ENCODE assay signal across 23 cellular contexts in genomic region chr13:107847406-107847805, GRCh38.
A peak's percentile ranks its signal among the peaks of the same experiment; 100 is the strongest.
DNase-seq lines count a peak whose midpoint lies in the region; ATAC-seq, FAIRE-seq and TF ChIP-seq lines count a peak whose summit lies in the region.
"Had no signal": no experiment of that assay in that cellular context is flagged by ENCODE, and none has a peak within 500 bp of the region (broad histone marks: within the 10 kb centered on the region; RNA-seq: fewer than 3 reads in every experiment).

No MANE protein-coding gene starts in this region.

- H3K27me3 Mint-ChIP-seq in astrocyte (ENCODE audit: low read depth, unreplicated experiment) = no peaks in the 10 kb centered on the region
- H3K27me3 Mint-ChIP-seq: brain had no signal

- H3K36me3 ChIP-seq in astrocyte (ENCODE audit: insufficient read depth, low read length) (no peaks in the 10 kb centered on the region), mesenchymal stem cell (ENCODE audit: control insufficient read depth in 1 of 2, insufficient read depth in 2 of 2, low read depth in 1 of 2, low read length in 2 of 2) (no peaks in the 10 kb centered on the region)
- H3K36me3 ChIP-seq: colonic mucosa, esophagus muscularis mucosa, prostate gland had no signal

- no peaks in the 10 kb centered on the region for H3K36me3 Mint-ChIP-seq in astrocyte (ENCODE audit: low read depth, unreplicated experiment)
- H3K36me3 Mint-ChIP-seq: brain had no signal

- intact Hi-C loops in cardiac septum (cut with DNase I) = no loop called here

- WGBS in mesenchymal stem cell = 31% methylated on average over 4 of the region's 5 CpGs

- peak overlapping the region in 1 of 2 experiments; percentile 34 for H3K18ac ChIP-seq in mesenchymal stem cell (ENCODE audit: low read depth in 1 of 2, low read length in 2 of 2)

- H3K23ac ChIP-seq in mesenchymal stem cell (ENCODE audit: low read length in 2 of 2) = peak overlapping the region in 1 of 2 experiments; percentile 78

- H3K79me1 ChIP-seq in mesenchymal stem cell (replicated peaks; ENCODE audit: low read length, poor library complexity, severe bottlenecking) = peaks cover 9% of the 10 kb centered on the region

- H3K27ac ChIP-seq in astrocyte (ENCODE audit: low read depth, low read length) = no peak overlapping the region
- H3K27ac ChIP-seq in mesenchymal stem cell (ENCODE audit: low read length, poor library complexity, severe bottlenecking) = peak overlapping the region; percentile 63
- H3K27ac ChIP-seq: colonic mucosa, esophagus muscularis mucosa, prostate gland, SK-N-MC had no signal

- H2BK5ac ChIP-seq in mesenchymal stem cell (ENCODE audit: low read depth, low read length, poor library complexity, severe bottlenecking) = no peak overlapping the region

- H3K4me3 ChIP-seq in astrocyte (ENCODE audit: insufficient read depth, low read depth, low read length) (no peak overlapping the region), mesenchymal stem cell (ENCODE audit: insufficient read depth in 1 of 2, low read depth in 1 of 2, low read length in 2 of 2) (no peak overlapping the region)
- H3K4me3 ChIP-seq: colonic mucosa, esophagus muscularis mucosa, lung, prostate gland, SK-N-MC had no signal

- H3K4me2 ChIP-seq in astrocyte (ENCODE audit: low read length) = no peak overlapping the region
- peak overlapping the region; percentile 16 for H3K4me2 ChIP-seq in mesenchymal stem cell (ENCODE audit: low read length, poor library complexity, severe bottlenecking)

- DNase-seq in D721Med (ENCODE audit: insufficient read length, low spot score) (no peak), NCI-H2227 treated with DMSO at 0.1 percent for 48 hours (lab: John Stamatoyannopoulos, UW) (peak; percentile 28), astrocyte (ENCODE audit: low read depth) (no peak), mesenchymal stem cell (peak; percentile 68), GF-D8 (lab: John Stamatoyannopoulos, UW) (no peak), cardiac septum (ENCODE audit: low spot score) (no peak), NCI-H510A treated with DMSO at 0.1 percent for 48 hours (lab: John Stamatoyannopoulos, UW) (no peak)
- DNase-seq: activated CD4-positive, alpha-beta T cell treated with anti-CD3 and anti-CD28 coated beads for 48 hours; activated T-cell treated with anti-CD3 and anti-CD28 coated beads, Interleukin-2, amount 50 U/mL, for 4 hours; colonic mucosa; GDM1; kidney glomerular epithelial cell; NCI-H1048; NCI-H2081; NCI-H526; small intestine; T-helper 2 cell had no signal

- peaks cover 2% of the 10 kb centered on the region for H3K79me2 ChIP-seq in astrocyte (ENCODE audit: insufficient read depth, low read length)

- H2BK15ac ChIP-seq in mesenchymal stem cell (ENCODE audit: low read depth, poor library complexity, severe bottlenecking) = no peak overlapping the region

- no peaks in the 10 kb centered on the region for H4K20me1 ChIP-seq in astrocyte (ENCODE audit: insufficient read depth, low read length)

- no peak overlapping the region for H2BK120ac ChIP-seq in mesenchymal stem cell (ENCODE audit: low read depth, low read length)

- H2BK12ac ChIP-seq in mesenchymal stem cell (ENCODE audit: low read length in 2 of 2) = no peak overlapping the region

- H2AK5ac ChIP-seq in mesenchymal stem cell (ENCODE audit: low read length, severe bottlenecking) = no peak overlapping the region

- no peak overlapping the region for H4K8ac ChIP-seq in mesenchymal stem cell (ENCODE audit: low read length)

- H3K4me1 ChIP-seq in astrocyte (ENCODE audit: insufficient read depth, low read length) (peaks cover 4% of the 10 kb centered on the region), mesenchymal stem cell (ENCODE audit: control insufficient read depth, insufficient read depth, low read depth, low read length) (peaks cover 5% of the 10 kb centered on the region)
- H3K4me1 ChIP-seq: colonic mucosa, esophagus muscularis mucosa, prostate gland had no signal

- no peak overlapping the region for H3K4ac ChIP-seq in mesenchymal stem cell (ENCODE audit: low read depth in 1 of 2, low read length in 2 of 2)

- FAIRE-seq in D721Med (lab: Jason Lieb, UNC) = peak; percentile 80
- FAIRE-seq in astrocyte (lab: Jason Lieb, UNC) = no peak

- ATAC-seq in activated CD4-positive, CD25-positive, alpha-beta regulatory T cell treated with anti-CD3 and anti-CD28 coated beads, Interleukin-2, amount 50 U/mL, for 24 hours = no peak
- ATAC-seq: activated T-cell treated with anti-CD3 and anti-CD28 coated beads, Interleukin-2, amount 50 U/mL, for 4 hours had no signal

- H3K4me1 Mint-ChIP-seq in astrocyte (ENCODE audit: low read depth, unreplicated experiment) = peaks cover 30% of the 10 kb centered on the region

- H3K9ac ChIP-seq in astrocyte (ENCODE audit: low read length) (no peak overlapping the region), mesenchymal stem cell (ENCODE audit: low read length) (no peak overlapping the region)

- H3K9me3 ChIP-seq in astrocyte (ENCODE audit: insufficient read depth, low read depth, low read length) (no peaks in the 10 kb centered on the region), mesenchymal stem cell (ENCODE audit: control insufficient read depth, low read length) (no peaks in the 10 kb centered on the region)
- H3K9me3 ChIP-seq: colonic mucosa, esophagus muscularis mucosa, prostate gland had no signal

- H2AFZ ChIP-seq in astrocyte (ENCODE audit: low read depth, low read length) = no peak overlapping the region
- no peak overlapping the region for H2AFZ ChIP-seq in mesenchymal stem cell (ENCODE audit: low read depth, low read length)

- H3K9me3 Mint-ChIP-seq in astrocyte (ENCODE audit: unreplicated experiment) = no peaks in the 10 kb centered on the region
- H3K9me3 Mint-ChIP-seq: activated T-cell treated with anti-CD3 and anti-CD28 coated beads, Interleukin-2, amount 50 U/mL, for 4 hours; brain had no signal

- TF ChIP-seq CTCF in D721Med (IDR thresholded peaks at IDR 0.05; ENCODE audit: insufficient read depth, missing control alignments) (no peak), astrocyte (IDR thresholded peaks at IDR 0.05; ENCODE audit: insufficient read depth, low read depth, low read length) (no peak)

- H3K27me3 ChIP-seq in astrocyte (ENCODE audit: insufficient read depth, low read length) (no peaks in the 10 kb centered on the region), mesenchymal stem cell (ENCODE audit: control insufficient read depth in 1 of 2, insufficient read depth in 1 of 2, low read length in 2 of 2) (no peaks in the 10 kb centered on the region)
- H3K27me3 ChIP-seq: colonic mucosa, esophagus muscularis mucosa had no signal

- H3K4me3 Mint-ChIP-seq in astrocyte (ENCODE audit: unreplicated experiment) = no peak overlapping the region
- H3K4me3 Mint-ChIP-seq: activated T-cell treated with anti-CD3 and anti-CD28 coated beads, Interleukin-2, amount 50 U/mL, for 4 hours had no signal

- no peak overlapping the region for H4K91ac ChIP-seq in mesenchymal stem cell (ENCODE audit: low read length)

- no peak overlapping the region for H3K14ac ChIP-seq in mesenchymal stem cell (ENCODE audit: low read length in 2 of 2)

- peak overlapping the region; percentile 34 for H3K27ac Mint-ChIP-seq in astrocyte (ENCODE audit: unreplicated experiment)
- H3K27ac Mint-ChIP-seq: brain had no signal

Comparison
In these comparisons a context has a peak if more than half of its experiments do, and no peak if none do; other contexts are left out.
1. DNase-seq: peak in NCI-H2227 treated with DMSO at 0.1 percent for 48 hours (single experiment) and mesenchymal stem cell (single experiment); none in D721Med (single experiment), astrocyte (single experiment), GF-D8 (single experiment), cardiac septum (single experiment) and NCI-H510A treated with DMSO at 0.1 percent for 48 hours (single experiment).